Comparison of ENCODE assay signal across 8 cellular contexts in the genomic region with DNA sequence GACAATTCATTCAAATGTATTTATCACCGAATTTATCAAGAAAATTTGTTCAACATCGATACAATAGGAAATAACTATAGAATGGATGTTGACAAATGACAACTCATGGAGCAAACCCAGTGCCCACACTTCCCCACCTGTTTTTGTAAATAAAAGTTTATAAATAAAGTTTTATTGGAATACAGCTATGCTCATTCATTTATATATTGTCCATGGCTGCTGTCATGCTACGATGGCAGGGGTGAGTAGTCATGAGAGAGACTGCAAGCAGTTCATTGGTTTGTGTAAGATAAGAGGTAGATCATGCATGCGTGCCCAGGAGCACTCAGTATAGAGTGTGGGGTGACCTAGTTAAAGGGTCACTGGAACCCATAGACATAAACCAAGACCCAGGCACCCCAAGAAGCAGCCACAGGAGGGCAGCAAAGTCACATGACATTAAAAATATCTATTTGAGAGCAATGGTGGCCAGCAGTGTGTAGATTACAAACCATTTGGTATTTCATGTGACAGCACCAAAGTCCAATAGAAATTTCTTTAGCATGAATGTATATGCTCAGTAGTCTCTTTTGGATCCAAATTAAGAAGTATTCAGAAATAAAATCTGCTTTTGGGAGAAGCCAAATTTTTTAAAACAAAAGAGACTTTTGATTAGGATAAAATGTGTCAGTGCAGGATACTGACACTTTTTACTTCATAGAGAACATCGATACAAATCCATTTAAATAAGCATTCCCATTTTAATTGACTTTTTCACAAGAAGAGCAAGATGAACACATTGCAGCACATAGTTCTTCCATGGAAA.
DNase-seq lines count a peak whose midpoint lies in the region; ATAC-seq and TF ChIP-seq lines count a peak whose summit lies in the region.

No MANE protein-coding gene starts in this region.

- TF ChIP-seq CTCF in AG09309 (IDR thresholded peaks at IDR 0.05; ENCODE audit: control insufficient read depth, insufficient read depth, low read depth, low read length, missing control alignments) = peak; percentile 81
- peak; percentile 10; the same call in 1 of the 2 replicates for TF ChIP-seq CTCF in GM12875 (IDR thresholded peaks at IDR 0.05; ENCODE audit: borderline replicate concordance, insufficient read depth, low read depth, low read length)
- TF ChIP-seq CTCF in epithelial cell of proximal tubule (conservative IDR thresholded peaks at IDR 0.05; ENCODE audit: low read depth, low read length) = peak; percentile 82

- H3K4me3 ChIP-seq in AG09309 (ENCODE audit: control insufficient read depth, low read depth, low read length) = no peak overlapping the region
- H3K4me3 ChIP-seq in GM12875 (ENCODE audit: low read depth, low read length) = no peak overlapping the region
- H3K4me3 ChIP-seq in epithelial cell of proximal tubule (ENCODE audit: low read depth, low read length) = no peak overlapping the region

- DNase-seq in AG09309 (ENCODE audit: low read depth) (no peak), OCI-M1 (lab: John Stamatoyannopoulos, UW) (peak; percentile 73), epithelial cell of proximal tubule (ENCODE audit: low read depth) (no peak), pons (ENCODE audit: low spot score) (peak; percentile 3), NCI-H2196 (lab: John Stamatoyannopoulos, UW; ENCODE audit: unreplicated experiment) (no peak)

- ATAC-seq in HG03460 (IDR thresholded peaks at IDR 0.05; ENCODE audit: unreplicated experiment) (no peak), GM18498 (IDR thresholded peaks at IDR 0.05; ENCODE audit: unreplicated experiment) (no peak)

Comparison
In these comparisons a context has a peak if more than half of its experiments do, and no peak if none do; other contexts are left out.
1. DNase-seq: peak in OCI-M1 (single experiment) and pons (single experiment); none in AG09309 (single experiment), epithelial cell of proximal tubule (single experiment) and NCI-H2196 (single experiment).
2. CTCF ChIP-seq: peak in every context shown above with its lines; median percentile 82 in epithelial cell of proximal tubule; 81 in AG09309; 10 in GM12875.